ENCODE assay signal across 18 cellular contexts in the genomic region with DNA sequence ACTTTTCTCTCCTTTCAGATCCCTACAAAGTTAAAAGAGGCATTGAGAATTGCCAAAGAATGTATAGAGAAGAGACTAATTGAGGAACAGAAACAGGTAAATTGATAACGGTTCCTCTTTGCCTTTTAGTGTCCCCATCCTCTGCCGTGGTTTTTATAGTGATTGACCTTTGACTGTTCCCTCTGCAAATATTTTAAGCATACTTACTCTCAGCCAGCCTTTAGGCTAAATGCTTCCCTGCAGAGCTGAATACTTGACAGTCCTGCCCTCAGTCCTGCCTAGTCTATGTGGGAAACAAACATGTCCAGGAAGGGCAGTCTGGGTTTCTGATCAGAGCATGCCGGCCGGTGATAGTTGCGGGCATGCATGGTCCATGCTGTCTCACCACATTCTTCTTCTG. TPM values are rescaled to one million over a fixed set of nuclear protein-coding genes. Genes with fewer than 3 reads are reported as not detected.
DNase-seq lines count a peak whose midpoint lies in the region; ATAC-seq and TF ChIP-seq lines count a peak whose summit lies in the region.
"Had no signal": no experiment of that assay in that cellular context is flagged by ENCODE, and none has a peak within 500 bp of the region (broad histone marks: within the 10 kb centered on the region; RNA-seq: fewer than 3 reads in every experiment).

No MANE protein-coding gene starts in this region.

- CTCF ChIA-PET in activated B cell treated with CpG ODN at 0.5 μM for 24 hours (lab: Charles Lee), result interaction anchor here (0.7 to 1.9 kb wide), 5 partner anchors 53 to 103 kb away, joined by 3 to 4 read pairs (median 3); a partner anchor contains a TSS

- no peak overlapping the region for H3K4me2 ChIP-seq in Karpas-422 (ENCODE audit: low read depth, low read length, poor library complexity, severe bottlenecking)
- H3K4me2 ChIP-seq in mesenchymal stem cell (ENCODE audit: low read length, poor library complexity, severe bottlenecking), result no peak overlapping the region
- H3K4me2 ChIP-seq: KMS-11 had no signal

- DNase-seq in Karpas-422, result no peak
- DNase-seq in activated B cell treated with CpG ODN at 0.5 μM for 24 hours, result no peak
- no peak for DNase-seq in mesenchymal stem cell
- DNase-seq in SIG-M5 (lab: John Stamatoyannopoulos, UW), result no peak
- DNase-seq in sciatic nerve (ENCODE audit: low spot score), result no peak
- no peak for DNase-seq in cardiac septum (ENCODE audit: low spot score)
- DNase-seq: DMS 273 treated with DMSO at 0.1 percent for 48 hours, GF-D8, NCI-H187, NCI-H446 treated with DMSO at 0.1 percent for 48 hours, NCI-H748 treated with DMSO at 0.1 percent for 48 hours, Peyer's patch, SHP77 had no signal

- intact Hi-C loops in activated B cell treated with CpG ODN at 0.5 μM for 24 hours (cut with micrococcal nuclease) (no loop called here), sciatic nerve (cut with DNase I) (no loop called here), cardiac septum (cut with DNase I) (no loop called here)

- no peak overlapping the region for H3K23ac ChIP-seq in mesenchymal stem cell (ENCODE audit: low read length in 2 of 2)

- POLR2A ChIA-PET in activated B cell treated with CpG ODN at 0.5 μM for 24 hours (lab: Charles Lee), result interaction anchor here (1.0 to 1.1 kb wide), 2 partner anchors 53 to 74 kb away, joined by 4 read pairs; no protein-coding TSS in a partner anchor

- no peak overlapping the region for H3K4me3 Mint-ChIP-seq in activated B cell treated with CpG ODN at 0.5 μM for 24 hours
- H3K4me3 Mint-ChIP-seq: CD14-positive monocyte had no signal

- H3K27me3 Mint-ChIP-seq in activated B cell treated with CpG ODN at 0.5 μM for 24 hours, result no peaks in the 10 kb centered on the region

- H3K27ac Mint-ChIP-seq in activated B cell treated with CpG ODN at 0.5 μM for 24 hours, result peak overlapping the region; percentile 6

- no peaks in the 10 kb centered on the region for H3K9me3 Mint-ChIP-seq in activated B cell treated with CpG ODN at 0.5 μM for 24 hours
- H3K9me3 Mint-ChIP-seq: CD14-positive monocyte had no signal

- H2AK5ac ChIP-seq in mesenchymal stem cell (ENCODE audit: low read length, severe bottlenecking), result no peak overlapping the region

- H3K18ac ChIP-seq in mesenchymal stem cell (ENCODE audit: low read depth in 1 of 2, low read length in 2 of 2), result no peak overlapping the region

- peak overlapping the region; percentile 13 for H4K8ac ChIP-seq in mesenchymal stem cell (ENCODE audit: low read length)

- 94% methylated on average over 5 of the region's 5 CpGs for WGBS in mesenchymal stem cell

- no peak overlapping the region for H2AFZ ChIP-seq in Karpas-422 (ENCODE audit: low read length)
- H2AFZ ChIP-seq in mesenchymal stem cell (ENCODE audit: low read depth, low read length), result no peak overlapping the region

- no peaks in the 10 kb centered on the region for H3K9me2 ChIP-seq in Karpas-422 (replicated peaks; ENCODE audit: insufficient read depth, low read length)

- H3K36me3 ChIP-seq in Karpas-422 (ENCODE audit: insufficient read depth, low read length) (peaks cover 70% of the 10 kb centered on the region), mesenchymal stem cell (ENCODE audit: control insufficient read depth in 1 of 2, insufficient read depth in 2 of 2, low read depth in 1 of 2, low read length in 2 of 2) (peaks cover 10 to 62% of the 10 kb centered on the region in 2 experiments)

- TF ChIP-seq CTCF in 22Rv1 (IDR thresholded peaks at IDR 0.05) (no peak), activated B cell treated with CpG ODN at 0.5 μM for 24 hours (IDR thresholded peaks at IDR 0.05) (no peak)

- no peaks in the 10 kb centered on the region for H4K20me1 ChIP-seq in Karpas-422 (ENCODE audit: insufficient read depth, low read depth, low read length)

- H4K91ac ChIP-seq in mesenchymal stem cell (ENCODE audit: low read length), result no peak overlapping the region

- H2BK120ac ChIP-seq in mesenchymal stem cell (ENCODE audit: low read depth, low read length), result no peak overlapping the region

- peaks cover 79% of the 10 kb centered on the region for H3K36me3 Mint-ChIP-seq in activated B cell treated with CpG ODN at 0.5 μM for 24 hours (ENCODE audit: low read depth)

- H3K79me2 ChIP-seq in Karpas-422 (ENCODE audit: low read length), result peaks cover 29% of the 10 kb centered on the region

- H3K4me3 ChIP-seq in Karpas-422 (ENCODE audit: low read length) (no peak overlapping the region), mesenchymal stem cell (ENCODE audit: insufficient read depth in 1 of 2, low read depth in 1 of 2, low read length in 2 of 2) (no peak overlapping the region)
- H3K4me3 ChIP-seq: Peyer's patch had no signal

- H3K14ac ChIP-seq in mesenchymal stem cell (ENCODE audit: low read length in 2 of 2), result no peak overlapping the region

- H2BK5ac ChIP-seq in mesenchymal stem cell (ENCODE audit: low read depth, low read length, poor library complexity, severe bottlenecking), result no peak overlapping the region

- no peaks in the 10 kb centered on the region for H3K9me3 ChIP-seq in Karpas-422 (ENCODE audit: low read length)
- no peaks in the 10 kb centered on the region for H3K9me3 ChIP-seq in mesenchymal stem cell (ENCODE audit: control insufficient read depth, low read length)
- H3K9me3 ChIP-seq: Peyer's patch had no signal

- H3K9ac ChIP-seq in Karpas-422 (ENCODE audit: low read length) (no peak overlapping the region), mesenchymal stem cell (ENCODE audit: low read length) (no peak overlapping the region)
- H3K9ac ChIP-seq: KMS-11 had no signal

- H3K4me1 ChIP-seq in Karpas-422 (ENCODE audit: low read length) (peaks cover 56% of the 10 kb centered on the region), mesenchymal stem cell (ENCODE audit: control insufficient read depth, insufficient read depth, low read depth, low read length) (peaks cover 2% of the 10 kb centered on the region)
- H3K4me1 ChIP-seq: Peyer's patch had no signal

- H2BK15ac ChIP-seq in mesenchymal stem cell (ENCODE audit: low read depth, poor library complexity, severe bottlenecking), result no peak overlapping the region

- H3K27me3 ChIP-seq in Karpas-422 (ENCODE audit: low read length) (no peaks in the 10 kb centered on the region), mesenchymal stem cell (ENCODE audit: control insufficient read depth in 1 of 2, insufficient read depth in 1 of 2, low read length in 2 of 2) (no peaks in the 10 kb centered on the region)
- H3K27me3 ChIP-seq: Peyer's patch had no signal

- peak overlapping the region; percentile 20; the same call in 1 of the 2 replicates for H3K27ac ChIP-seq in 22Rv1
- peak overlapping the region; percentile 61 for H3K27ac ChIP-seq in Karpas-422 (ENCODE audit: low read length)
- no peak overlapping the region for H3K27ac ChIP-seq in mesenchymal stem cell (ENCODE audit: low read length, poor library complexity, severe bottlenecking)
- H3K27ac ChIP-seq: KMS-11, Peyer's patch had no signal

- no peaks in the 10 kb centered on the region for H3K79me1 ChIP-seq in mesenchymal stem cell (replicated peaks; ENCODE audit: low read length, poor library complexity, severe bottlenecking)

- H3K4ac ChIP-seq in mesenchymal stem cell (ENCODE audit: low read depth in 1 of 2, low read length in 2 of 2), result no peak overlapping the region

- ATAC-seq in activated B cell treated with CpG ODN at 0.5 μM for 24 hours (ENCODE audit: low read depth), result peak; percentile 44
- no peak for ATAC-seq in HG03196 (IDR thresholded peaks at IDR 0.05; ENCODE audit: unreplicated experiment)
- no peak for ATAC-seq in sciatic nerve
- ATAC-seq: SK-N-SH treated with all-trans-retinoic acid at 6 μM for 48 hours had no signal

- H3K4me1 Mint-ChIP-seq in activated B cell treated with CpG ODN at 0.5 μM for 24 hours, result peaks cover 55% of the 10 kb centered on the region
- H3K4me1 Mint-ChIP-seq: CD14-positive monocyte had no signal

- no peak overlapping the region for H2BK12ac ChIP-seq in mesenchymal stem cell (ENCODE audit: low read length in 2 of 2)

RNA-seq across cellular contexts. Expression of a gene that starts 24.7 kb away (rescaled TPM):
- 61.6 and 130 TPM in 2 replicates for total RNA-seq in Karpas-422 (2014; rRNA removed; shearing (Covaris generic); ENCODE audit: low replicate concordance)
- total RNA-seq in activated B cell treated with CpG ODN at 0.5 μM for 24 hours, result 63.0 and 67.3 TPM in 2 replicates
- 71.9 TPM for polyA plus RNA-seq in mesenchymal stem cell (2013, experiment 1 of 2)
- polyA plus RNA-seq in mesenchymal stem cell (2013, experiment 2 of 2), result 76.5 TPM
- 55.9 TPM for total RNA-seq in sciatic nerve
- total RNA-seq in cardiac septum, result 174 TPM
